8 cellular contexts compared by ENCODE assay signal in the genomic region with DNA sequence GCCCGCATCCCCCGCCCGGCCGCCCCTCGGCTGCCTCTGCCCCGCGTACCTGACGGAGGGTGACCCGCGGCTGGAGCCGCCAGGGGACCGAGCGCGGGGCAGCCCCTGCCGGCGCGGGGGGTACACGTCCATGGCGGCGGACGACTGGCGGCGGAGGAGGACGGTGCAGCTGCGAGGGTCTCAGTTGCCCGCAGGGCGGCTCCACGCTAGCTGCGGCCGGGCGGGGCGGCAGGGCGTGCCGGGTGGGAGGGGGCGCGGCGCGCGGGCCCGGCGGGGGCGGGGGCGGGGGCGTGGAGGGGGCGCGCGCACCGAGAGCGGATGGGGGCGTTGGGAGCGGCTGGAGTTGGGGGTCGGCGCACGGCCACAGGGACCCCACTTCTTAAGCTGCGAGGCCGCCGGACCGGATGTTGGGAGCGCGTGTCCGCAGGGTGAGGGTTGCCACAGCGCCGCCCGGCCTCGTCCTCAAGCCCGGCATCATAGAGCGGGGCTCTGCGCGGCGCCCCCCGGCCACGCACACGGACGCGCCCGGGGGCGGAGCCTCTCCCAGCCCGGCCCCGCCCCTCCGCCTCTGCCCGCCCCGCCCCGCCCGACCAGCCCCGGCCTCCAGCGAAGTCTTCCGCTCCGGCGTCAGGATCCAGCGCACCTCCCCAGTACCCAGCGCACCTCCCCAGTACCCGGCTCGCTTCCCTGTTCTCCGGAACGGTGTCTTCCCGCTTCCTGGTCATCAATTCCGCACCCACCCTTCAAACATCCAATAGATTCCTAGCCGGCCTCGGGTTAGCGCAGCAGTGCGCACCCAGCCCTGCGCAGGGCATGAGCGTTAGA. TPM values are rescaled to one million over a fixed set of nuclear protein-coding genes. Genes with fewer than 3 reads are reported as not detected.
DNase-seq lines count a peak whose midpoint lies in the region; ATAC-seq, FAIRE-seq and TF ChIP-seq lines count a peak whose summit lies in the region.

A gene (minus strand): TSS at position 244 of the 825 bp plus-strand sequence. CDS start 112 bp downstream, at position 132.

- H3F3A ChIP-seq in GM23248 (ENCODE audit: insufficient read depth), result peaks cover 6% of the 10 kb centered on the region; the same call in 1 of the 2 replicates

- H3K4me1 ChIP-seq in GM23248 (ENCODE audit: insufficient read depth) (peaks cover 6% of the 10 kb centered on the region; the same call in 1 of the 2 replicates), iPS-15b (ENCODE audit: control insufficient read depth, insufficient read depth, low read length) (no peaks in the 10 kb centered on the region)

- no peaks in the 10 kb centered on the region for H3K27me3 ChIP-seq in GM23248 (replicated peaks; ENCODE audit: insufficient read depth)
- H3K27me3 ChIP-seq in iPS-15b (ENCODE audit: control insufficient read depth, insufficient read depth, low read length), result peaks cover 21% of the 10 kb centered on the region

- in situ Hi-C loops in GM23248 (cut with MboI), result no loop called here

- TF ChIP-seq CTCF in D721Med (IDR thresholded peaks at IDR 0.05; ENCODE audit: insufficient read depth, missing control alignments) (no peak), brain (conservative IDR thresholded peaks at IDR 0.05) (peak; percentile 60 to 74)

- no peak for ATAC-seq in GM19452 (IDR thresholded peaks at IDR 0.05; ENCODE audit: unreplicated experiment)

- H3K9me2 ChIP-seq in GM23248 (ENCODE audit: insufficient read depth), result no peaks in the 10 kb centered on the region

- peaks cover 0 to 3% (median 2%) of the 10 kb centered on the region in 5 experiments for H3K9me3 Mint-ChIP-seq in brain

- peak; percentile 35 for DNase-seq in D721Med (ENCODE audit: insufficient read length, low spot score)
- DNase-seq in GM23248, result peak; percentile 91
- DNase-seq in NCI-H1417 (lab: John Stamatoyannopoulos, UW), result peak; percentile 81 to 92 (median 83)
- DNase-seq in UCSD-AML1 (lab: John Stamatoyannopoulos, UW; ENCODE audit: unreplicated experiment), result peak; percentile 85
- DNase-seq in skeletal muscle cell (ENCODE audit: low read depth), result peak; percentile 41

- peaks cover 18% of the 10 kb centered on the region for H3K27me3 Mint-ChIP-seq in brain

- peak within 1 kb of the TSS; percentile 96 to 98 (median 98) for H3K27ac Mint-ChIP-seq in brain

- H4K20me1 ChIP-seq in GM23248 (ENCODE audit: insufficient read depth), result peaks cover 14% of the 10 kb centered on the region; the same call in 1 of the 2 replicates

- H3K36me3 Mint-ChIP-seq in brain, result peaks cover 11% of the 10 kb centered on the region

- H3K36me3 ChIP-seq in GM23248 (ENCODE audit: low read depth) (no peaks in the 10 kb centered on the region), iPS-15b (ENCODE audit: control insufficient read depth, insufficient read depth, low read length) (no peaks in the 10 kb centered on the region)

- H3K4me3 ChIP-seq in GM23248, result peak within 1 kb of the TSS; percentile 95
- peak within 1 kb of the TSS; percentile 92 for H3K4me3 ChIP-seq in iPS-15b (ENCODE audit: low read depth, low read length)
- peak within 1 kb of the TSS; percentile 92 for H3K4me3 ChIP-seq in skeletal muscle cell (ENCODE audit: low read depth, low read length)

- H3K27ac ChIP-seq in GM23248, result peak within 1 kb of the TSS; percentile 84

- peak within 1 kb of the TSS; percentile 97 for H2AFZ ChIP-seq in GM23248

- H3K9ac ChIP-seq in GM23248, result peak within 1 kb of the TSS; percentile 95
- H3K9ac ChIP-seq in iPS-15b (ENCODE audit: low read depth, low read length), result no peak within 1 kb of the TSS

- H3K4me3 Mint-ChIP-seq in brain, result peak within 1 kb of the TSS; percentile 93 to 99 (median 96)

- H3K79me2 ChIP-seq in GM23248 (ENCODE audit: insufficient read depth), result peaks cover 53% of the 10 kb centered on the region

- H3K4me2 ChIP-seq in GM23248 (ENCODE audit: unreplicated experiment), result peak within 1 kb of the TSS; percentile 100

- H3K4me1 Mint-ChIP-seq in brain, result peaks cover 45% of the 10 kb centered on the region

- FAIRE-seq in D721Med (lab: Jason Lieb, UNC), result no peak

- H3K9me3 ChIP-seq in GM23248 (ENCODE audit: low read depth) (no peaks in the 10 kb centered on the region), iPS-15b (ENCODE audit: control insufficient read depth, insufficient read depth, low read length) (no peaks in the 10 kb centered on the region)

- 1% methylated on average over 40 to 57 of the region's 103 CpGs for WGBS in GM23248 (ENCODE audit: low coverage in 1 of 2, low lambda C conversion rate in 2 of 2, missing lambda C conversion rate in 2 of 2), 2 experiments

RNA-seq across cellular contexts. Expression of the gene that starts here (rescaled TPM):
- total RNA-seq in GM23248 (2014; rRNA removed; shearing (Covaris generic)), result 11.4 and 12.4 TPM in 2 replicates
- polyA plus RNA-seq in GM23248 (2016; fragmentation: Nextera tagmentation; extraction: Ambion mirVana) (4.3 and 4.6 TPM in 2 replicates), brain (ENCODE audit: insufficient read depth, low read depth, low replicate concordance) (10.5 TPM)

Comparison
In these comparisons a context has a peak if more than half of its experiments do, and no peak if none do; other contexts are left out.
1. DNase-seq: peak in every context shown above with its lines; median percentile 91 in GM23248; 85 in UCSD-AML1; 83 in NCI-H1417; 41 in skeletal muscle cell; 35 in D721Med.